In genomic region chr1:36305915-36306209, GRCh38 we compare ENCODE assay signal across 8 cellular contexts. TPM values are rescaled to one million over a fixed set of nuclear protein-coding genes. Genes with fewer than 3 reads are reported as not detected.
A peak's percentile ranks its signal among the peaks of the same experiment; 100 is the strongest.
DNase-seq lines count a peak whose midpoint lies in the region; ATAC-seq and TF ChIP-seq lines count a peak whose summit lies in the region.

No MANE protein-coding gene starts in this region.

- no peaks in the 10 kb centered on the region for H3K27me3 Mint-ChIP-seq in Caco-2 (ENCODE audit: insufficient read depth, unreplicated experiment)
- no peaks in the 10 kb centered on the region for H3K27me3 Mint-ChIP-seq in effector memory CD8-positive, alpha-beta T cell

- H3K36me3 Mint-ChIP-seq in Caco-2 (ENCODE audit: insufficient read depth, unreplicated experiment), result peaks cover 79% of the 10 kb centered on the region
- peaks cover 57% of the 10 kb centered on the region for H3K36me3 Mint-ChIP-seq in effector memory CD8-positive, alpha-beta T cell (ENCODE audit: insufficient read depth)

- H2AFZ ChIP-seq in OCI-LY1 (ENCODE audit: low read length) (no peak overlapping the region), osteoblast (ENCODE audit: low read length) (no peak overlapping the region)

- H3K4me1 ChIP-seq in Caco-2 (peaks cover 10% of the 10 kb centered on the region), OCI-LY1 (ENCODE audit: insufficient read depth, low read length, severe bottlenecking) (peaks cover 44% of the 10 kb centered on the region), osteoblast (ENCODE audit: insufficient read depth, low read length) (peaks cover 8% of the 10 kb centered on the region)

- no peaks in the 10 kb centered on the region for H3K27me3 ChIP-seq in Caco-2 (replicated peaks; ENCODE audit: control insufficient read depth, insufficient read depth, low read length)
- no peaks in the 10 kb centered on the region for H3K27me3 ChIP-seq in OCI-LY1 (ENCODE audit: insufficient read depth, low read length)
- no peaks in the 10 kb centered on the region for H3K27me3 ChIP-seq in osteoblast (ENCODE audit: insufficient read depth, low read length)

- peak overlapping the region; percentile 46 for H3K27ac Mint-ChIP-seq in Caco-2 (ENCODE audit: unreplicated experiment)
- H3K27ac Mint-ChIP-seq in effector memory CD8-positive, alpha-beta T cell, result peak overlapping the region in 1 of 2 donors; percentile 90

- peaks cover 1% of the 10 kb centered on the region for H3K36me3 ChIP-seq in Caco-2 (ENCODE audit: control insufficient read depth, insufficient read depth, low read length)
- peaks cover 55% of the 10 kb centered on the region for H3K36me3 ChIP-seq in OCI-LY1 (ENCODE audit: insufficient read depth, low read length)
- H3K36me3 ChIP-seq in osteoblast (ENCODE audit: insufficient read depth, low read length), result peaks cover 45% of the 10 kb centered on the region

- H3K79me2 ChIP-seq in OCI-LY1 (ENCODE audit: insufficient read depth, low read length) (no peaks in the 10 kb centered on the region), osteoblast (ENCODE audit: insufficient read depth, low read length) (no peaks in the 10 kb centered on the region)

- H3K9me2 ChIP-seq in OCI-LY1 (ENCODE audit: low read depth, low read length), result no peaks in the 10 kb centered on the region

- no peaks in the 10 kb centered on the region for H3F3A ChIP-seq in OCI-LY1 (ENCODE audit: insufficient read depth, low read length)

- H3K4me3 ChIP-seq in Caco-2 (ENCODE audit: low read depth, low read length), result peak overlapping the region; percentile 53; the same call in 1 of the 2 replicates
- H3K4me3 ChIP-seq in OCI-LY1 (ENCODE audit: low read depth, low read length, poor library complexity, severe bottlenecking), result peak overlapping the region; percentile 62
- H3K4me3 ChIP-seq in osteoblast (ENCODE audit: insufficient read depth, low read length), result no peak overlapping the region

- H3K4me2 ChIP-seq in OCI-LY1 (ENCODE audit: low read length) (peak overlapping the region; percentile 68; the same call in 1 of the 2 replicates), osteoblast (ENCODE audit: insufficient read depth, low read length) (peak overlapping the region; percentile 98)

- no peak for ATAC-seq in effector memory CD8-positive, alpha-beta T cell (replicated peaks)
- ATAC-seq in GM21717 (IDR thresholded peaks at IDR 0.05; ENCODE audit: unreplicated experiment) (no peak), HG03442 (IDR thresholded peaks at IDR 0.05; ENCODE audit: unreplicated experiment) (no peak)

- H4K20me1 ChIP-seq in OCI-LY1 (ENCODE audit: insufficient read depth, low read length) (no peaks in the 10 kb centered on the region), osteoblast (ENCODE audit: insufficient read depth, low read length) (peaks cover 14% of the 10 kb centered on the region)

- intact Hi-C loops in Caco-2 (cut with micrococcal nuclease; ENCODE audit: unreplicated experiment), result loop anchor here (1.0 kb wide), 1 partner anchor 115 kb away; no protein-coding TSS in a partner anchor

- DNase-seq in Caco-2 (no peak), osteoblast (ENCODE audit: insufficient read length, low spot score, missing footprints) (no peak), NCI-H2171 treated with DMSO at 0.1 percent for 48 hours (lab: John Stamatoyannopoulos, UW) (no peak), iPS-NIHi7 (ENCODE audit: extremely low spot score) (no peak)
- no peak for DNase-seq in effector memory CD8-positive, alpha-beta T cell

- BruUV-seq in Caco-2 (replicated peaks; lab: Mats Ljungman, UMichigan), result no TSS peak

- H3K4me1 Mint-ChIP-seq in Caco-2 (ENCODE audit: low read depth, unreplicated experiment), result no peaks in the 10 kb centered on the region
- peaks cover 9 to 12% of the 10 kb centered on the region in 2 donors for H3K4me1 Mint-ChIP-seq in effector memory CD8-positive, alpha-beta T cell (ENCODE audit: low read depth in 2 of 2)

- H3K27ac ChIP-seq in OCI-LY1 (ENCODE audit: low read depth, low read length, poor library complexity, severe bottlenecking) (peak overlapping the region; percentile 50), osteoblast (ENCODE audit: low read depth, low read length) (no peak overlapping the region)

- no peaks in the 10 kb centered on the region for H3K9me3 Mint-ChIP-seq in Caco-2 (ENCODE audit: unreplicated experiment)
- no peaks in the 10 kb centered on the region for H3K9me3 Mint-ChIP-seq in effector memory CD8-positive, alpha-beta T cell

- H3K9me3 ChIP-seq in Caco-2, result no peaks in the 10 kb centered on the region
- no peaks in the 10 kb centered on the region for H3K9me3 ChIP-seq in OCI-LY1 (ENCODE audit: low read length)
- H3K9me3 ChIP-seq in osteoblast (ENCODE audit: low read depth, low read length), result no peaks in the 10 kb centered on the region

- CTCF ChIA-PET in Caco-2 (lab: Charles Lee), result interaction anchor here (0.6 kb wide), 1 partner anchor 74 kb away, joined by 9 read pairs; no protein-coding TSS in a partner anchor

- H3K4me3 Mint-ChIP-seq in Caco-2 (ENCODE audit: unreplicated experiment), result peak overlapping the region; percentile 82
- H3K4me3 Mint-ChIP-seq in effector memory CD8-positive, alpha-beta T cell, result peak overlapping the region; percentile 88 to 95

- POLR2A ChIA-PET in Caco-2 (lab: Charles Lee), result interaction anchor here (0.6 to 1.8 kb wide), 4 partner anchors 14 to 82 kb away, joined by 3 to 9 read pairs (median 3); partner anchors contain the start of gene EVA1B

- TF ChIP-seq CTCF in Caco-2 (IDR thresholded peaks at IDR 0.05; ENCODE audit: insufficient read depth in 1 of 2, low read depth in 1 of 2, low read length in 1 of 2, severe bottlenecking in 1 of 2, unreplicated experiment in 1 of 2), result no peak
- no peak for TF ChIP-seq CTCF in OCI-LY1 (IDR thresholded peaks at IDR 0.05; ENCODE audit: low read length)
- TF ChIP-seq CTCF in osteoblast (IDR thresholded peaks at IDR 0.05; ENCODE audit: extremely low read depth, low read depth, low read length), result no peak

- H3K9ac ChIP-seq in OCI-LY1 (ENCODE audit: low read length), result no peak overlapping the region; the same call in 1 of the 2 replicates

RNA-seq across cellular contexts. Expression of gene SH3D21, which starts 0.3 kb away (rescaled TPM):
- total RNA-seq in Caco-2 (2022), result 12.1 and 12.4 TPM in 2 replicates
- total RNA-seq in osteoblast, result 1.8 and 2.2 TPM in 2 replicates

RNA-seq across cellular contexts. Expression of gene EVA1B, which starts 17.6 kb away (rescaled TPM):
- total RNA-seq in Caco-2 (2022), result 4.1 and 5.5 TPM in 2 replicates
- 119 and 135 TPM in 2 replicates for total RNA-seq in osteoblast

Comparison
In these comparisons a context has a peak if more than half of its experiments do, and no peak if none do; other contexts are left out.
1. RNA of gene EVA1B, which starts 17.6 kb away (total RNA-seq): 119 to 135 TPM in osteoblast; 4.1 to 5.5 TPM in Caco-2; every median in the first group is over 10 times any median in the second.